In genomic region chr14:74940956-74941565, GRCh38 we compare ENCODE assay signal across 10 cellular contexts. TPM values are rescaled to one million over a fixed set of nuclear protein-coding genes. Genes with fewer than 3 reads are reported as not detected.
DNase-seq lines count a peak whose midpoint lies in the region; FAIRE-seq and TF ChIP-seq lines count a peak whose summit lies in the region.
"Had no signal": no experiment of that assay in that cellular context is flagged by ENCODE, and none has a peak within 500 bp of the region (broad histone marks: within the 10 kb centered on the region; RNA-seq: fewer than 3 reads in every experiment).

No MANE protein-coding gene starts in this region.

- peak overlapping the region in 1 of 8 donors; percentile 38 for H3K4me3 ChIP-seq in spleen
- no peak overlapping the region for H3K4me3 ChIP-seq in A673 (ENCODE audit: low read depth, low read length, poor library complexity, severe bottlenecking)

- no peaks in the 10 kb centered on the region for H3K9me3 ChIP-seq in spleen
- no peaks in the 10 kb centered on the region for H3K9me3 ChIP-seq in A673 (ENCODE audit: low read depth, low read length, poor library complexity, severe bottlenecking)

- intact Hi-C loops in spleen (cut with DNase I; ENCODE audit: low total_unique reads) = loop anchor here (10.0 kb wide), 1 partner anchor 144 kb away; no protein-coding TSS in a partner anchor
- intact Hi-C loops in A673 (cut with micrococcal nuclease; ENCODE audit: unreplicated experiment) = no loop called here

- TF ChIP-seq CTCF in spleen (IDR thresholded peaks at IDR 0.05 in 8 of 11, conservative IDR thresholded peaks at IDR 0.05 in 3 of 11) = no peak
- TF ChIP-seq CTCF in A673 (conservative IDR thresholded peaks at IDR 0.05; ENCODE audit: low read depth, low read length) = no peak

- peak overlapping the region; percentile 93 for H3K27ac Mint-ChIP-seq in activated CD4-positive, alpha-beta memory T cell treated with anti-CD3 and anti-CD28 coated beads, Interleukin-2, amount 10 ng/mL, durations not matched to agents 7 days and 5 days
- peak overlapping the region; percentile 91 to 95 (median 94) for H3K27ac Mint-ChIP-seq in immature natural killer cell

- H3K27me3 Mint-ChIP-seq in activated CD4-positive, alpha-beta memory T cell treated with anti-CD3 and anti-CD28 coated beads, Interleukin-2, amount 10 ng/mL, durations not matched to agents 7 days and 5 days = no peaks in the 10 kb centered on the region
- peaks cover 0 to 7% (median 0%) of the 10 kb centered on the region in 3 donors for H3K27me3 Mint-ChIP-seq in immature natural killer cell (ENCODE audit: low read depth in 3 of 3)

- peak overlapping the region; percentile 65 to 85 (median 80) for H3K27ac ChIP-seq in spleen
- no peak overlapping the region for H3K27ac ChIP-seq in A673 (ENCODE audit: low read depth, low read length, poor library complexity, severe bottlenecking)

- peaks cover 56% of the 10 kb centered on the region for H3K4me1 Mint-ChIP-seq in activated CD4-positive, alpha-beta memory T cell treated with anti-CD3 and anti-CD28 coated beads, Interleukin-2, amount 10 ng/mL, durations not matched to agents 7 days and 5 days
- H3K4me1 Mint-ChIP-seq in immature natural killer cell = peaks cover 35 to 51% of the 10 kb centered on the region in 2 donors

- H3K9me3 Mint-ChIP-seq in activated CD4-positive, alpha-beta memory T cell treated with anti-CD3 and anti-CD28 coated beads, Interleukin-2, amount 10 ng/mL, durations not matched to agents 7 days and 5 days = no peaks in the 10 kb centered on the region
- H3K9me3 Mint-ChIP-seq in immature natural killer cell = no peaks in the 10 kb centered on the region

- peak overlapping the region; percentile 74 for H3K4me3 Mint-ChIP-seq in activated CD4-positive, alpha-beta memory T cell treated with anti-CD3 and anti-CD28 coated beads, Interleukin-2, amount 10 ng/mL, durations not matched to agents 7 days and 5 days
- H3K4me3 Mint-ChIP-seq in immature natural killer cell = peak overlapping the region; percentile 73 to 87 (median 84)

- POLR2A ChIA-PET in activated CD4-positive, alpha-beta memory T cell treated with anti-CD3 and anti-CD28 coated beads, Interleukin-2, amount 10 ng/mL, durations not matched to agents 7 days and 5 days (lab: Charles Lee) = interaction anchor here (0.9 to 2.6 kb wide), 12 partner anchors 9 to 129 kb away, joined by 3 to 17 read pairs (median 6); partner anchors contain the start of genes ACYP1, EIF2B2, PGF and RPS6KL1
- POLR2A ChIA-PET in A673 (lab: Charles Lee; ENCODE audit: low non-redundant PET) = no interaction called here

- no TSS peak for BruUV-seq in A673 (replicated peaks; lab: Mats Ljungman, UMichigan)

- no peak for TF ChIP-seq POLR2A in GM12892 (IDR thresholded peaks at IDR 0.05; ENCODE audit: low read depth, low read length)
- TF ChIP-seq POLR2A in spleen (IDR thresholded peaks at IDR 0.05) = no peak

- no peaks in the 10 kb centered on the region for H3K36me3 Mint-ChIP-seq in activated CD4-positive, alpha-beta memory T cell treated with anti-CD3 and anti-CD28 coated beads, Interleukin-2, amount 10 ng/mL, durations not matched to agents 7 days and 5 days (ENCODE audit: low read depth)
- no peaks in the 10 kb centered on the region for H3K36me3 Mint-ChIP-seq in immature natural killer cell

- H3K27me3 ChIP-seq in spleen (replicated peaks in 1 of 7) (no peaks in the 10 kb centered on the region), A673 (replicated peaks; ENCODE audit: insufficient read depth, low read depth, low read length, poor library complexity) (no peaks in the 10 kb centered on the region)

- H3K36me3 ChIP-seq in spleen = no peaks in the 10 kb centered on the region
- no peaks in the 10 kb centered on the region for H3K36me3 ChIP-seq in A673 (ENCODE audit: insufficient read depth, low read length, poor library complexity, severe bottlenecking)

- FAIRE-seq in GM12892 (lab: Jason Lieb, UNC) = peak; percentile 33

- H3K4me1 ChIP-seq in spleen (peaks cover 26 to 61% (median 42%) of the 10 kb centered on the region in 6 donors), A673 (ENCODE audit: insufficient read depth, low read length, poor library complexity, severe bottlenecking) (peaks cover 9% of the 10 kb centered on the region)

- DNase-seq in GM12892 (ENCODE audit: insufficient read length) (no peak), immature natural killer cell (no peak), spleen (peak; percentile 71), NCI-H1417 treated with DMSO at 0.1 percent for 48 hours (lab: John Stamatoyannopoulos, UW) (no peak), NCI-H1436 treated with DMSO at 0.1 percent for 48 hours (lab: John Stamatoyannopoulos, UW) (no peak), hypothalamus (lab: John Stamatoyannopoulos, UW) (no peak), A673 (ENCODE audit: low spot score) (no peak)
- DNase-seq in activated CD4-positive, alpha-beta memory T cell treated with anti-CD3 and anti-CD28 coated beads, Interleukin-2, amount 10 ng/mL, durations not matched to agents 7 days and 5 days = no peak
- DNase-seq: NCI-H1092, PC-3 had no signal

- 74 to 88% (median 77%) methylated on average over 18 of the region's 18 CpGs for WGBS in spleen, 5 donors

- CTCF ChIA-PET in activated CD4-positive, alpha-beta memory T cell treated with anti-CD3 and anti-CD28 coated beads, Interleukin-2, amount 10 ng/mL, durations not matched to agents 7 days and 5 days (lab: Charles Lee) = interaction anchor here (1.3 to 2.7 kb wide), 6 partner anchors 10 to 150 kb away, joined by 3 to 14 read pairs (median 10); partner anchors contain the start of gene RPS6KL1
- CTCF ChIA-PET in A673 (lab: Charles Lee) = no interaction called here

RNA-seq across cellular contexts. Expression of gene PGF, which starts 14.3 kb away (rescaled TPM):
- 2.2 TPM for polyA plus RNA-seq in GM12892 (2012; ENCODE audit: missing spikeins)
- under 1 TPM; 0.23 to 0.38 TPM for total RNA-seq in activated CD4-positive, alpha-beta memory T cell treated with anti-CD3 and anti-CD28 coated beads, Interleukin-2, amount 10 ng/mL, durations not matched to agents 7 days and 5 days
- polyA plus RNA-seq in immature natural killer cell (under 1 TPM in 2 of 3 donors, not detected in 1; 0.06 to 0.07 TPM), spleen (1 to 10 TPM in 2 of 3 donors, under 1 TPM in 1; 0.87 to 6.2 (median 2.7) TPM)
- total RNA-seq in spleen (1 to 10 TPM; 2.2 to 7.7 (median 2.7) TPM), A673 (2021) (32.2 and 48.1 TPM in 2 replicates)

RNA-seq across cellular contexts. Expression of gene RPS6KL1, which starts 18.0 kb away (rescaled TPM):
- polyA plus RNA-seq in GM12892 (2012; ENCODE audit: missing spikeins) = 2.1 TPM
- total RNA-seq in activated CD4-positive, alpha-beta memory T cell treated with anti-CD3 and anti-CD28 coated beads, Interleukin-2, amount 10 ng/mL, durations not matched to agents 7 days and 5 days = 1 to 10 TPM; 3.6 to 3.8 TPM
- 1 to 10 TPM in 1 of 3 donors, under 1 TPM in 1, not detected in 1; 0.34 to 1.3 TPM for polyA plus RNA-seq in immature natural killer cell
- 10 to 100 TPM in 1 of 7 donors, 1 to 10 TPM in 6; 1.7 to 15.7 (median 5.7) TPM for total RNA-seq in spleen
- 1 to 10 TPM; 3.3 to 4.6 (median 4.6) TPM for polyA plus RNA-seq in spleen
- total RNA-seq in A673 (2021) = 0.80 and 1.0 TPM in 2 replicates

RNA-seq across cellular contexts. Expression of gene DLST, which starts 59.3 kb away (rescaled TPM):
- polyA plus RNA-seq in GM12892 (2012; ENCODE audit: missing spikeins) = 65.7 TPM
- total RNA-seq in activated CD4-positive, alpha-beta memory T cell treated with anti-CD3 and anti-CD28 coated beads, Interleukin-2, amount 10 ng/mL, durations not matched to agents 7 days and 5 days = 100 to 1,000 TPM; 106 to 108 TPM
- polyA plus RNA-seq in immature natural killer cell (10 to 100 TPM in 1 of 3 donors, 1 to 10 TPM in 2; 7.7 to 13.1 (median 9.0) TPM), spleen (10 to 100 TPM; 33.1 to 48.5 (median 33.4) TPM)
- total RNA-seq in spleen (10 to 100 TPM; 70.9 to 80.0 (median 78.6) TPM), A673 (2021) (139 and 145 TPM in 2 replicates)
